Comparison of ENCODE assay signal across 9 cellular contexts in the genomic region with DNA sequence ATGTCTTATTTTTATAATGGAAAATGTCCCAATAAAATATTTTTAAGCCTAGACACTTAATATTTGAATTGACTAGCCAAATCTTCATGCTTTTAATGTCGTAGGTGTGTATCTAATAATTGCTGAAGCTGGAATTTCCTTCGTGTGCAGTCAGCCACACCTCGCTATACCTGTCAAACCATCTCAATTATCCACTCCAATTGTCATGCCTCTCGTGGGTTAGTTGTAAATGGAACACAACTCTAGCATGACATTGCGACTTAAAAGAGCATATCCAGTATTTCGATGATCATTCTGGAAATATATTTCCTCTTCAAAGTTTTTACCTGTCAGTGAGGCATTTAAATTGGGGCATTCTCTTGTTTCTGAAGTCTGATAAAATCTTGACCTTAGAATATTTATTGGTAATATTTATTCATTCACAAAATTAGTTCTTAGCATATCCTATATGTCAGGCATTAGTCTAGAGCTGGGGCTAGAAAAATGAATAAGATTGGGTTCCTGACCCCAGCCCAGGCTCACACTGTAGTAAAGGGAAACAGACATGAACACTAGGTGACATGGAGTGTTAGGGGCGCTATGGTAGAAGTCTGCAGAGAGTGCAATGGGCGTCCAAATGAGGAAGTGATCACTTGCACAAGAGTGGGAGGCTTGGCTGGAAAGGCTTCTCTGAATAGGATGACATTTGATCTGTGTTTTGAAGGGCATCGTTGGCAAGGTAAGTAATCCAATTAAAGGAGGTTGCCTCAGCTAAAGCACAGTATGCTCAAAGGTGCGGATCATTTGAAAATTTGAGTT. TPM values are rescaled to one million over a fixed set of nuclear protein-coding genes. Genes with fewer than 3 reads are reported as not detected.
DNase-seq lines count a peak whose midpoint lies in the region; ATAC-seq and TF ChIP-seq lines count a peak whose summit lies in the region.
"Had no signal": no experiment of that assay in that cellular context is flagged by ENCODE, and none has a peak within 500 bp of the region (broad histone marks: within the 10 kb centered on the region; RNA-seq: fewer than 3 reads in every experiment).

No MANE protein-coding gene starts in this region.

- intact Hi-C loops in uterus (cut with DNase I; ENCODE audit: low total_unique reads), result no loop called here

- no peak for TF ChIP-seq POLR2A in uterus (IDR thresholded peaks at IDR 0.05)

- H4K20me1 ChIP-seq in hepatocyte (ENCODE audit: insufficient read depth, poor library complexity, severe bottlenecking), result no peaks in the 10 kb centered on the region

- no peak overlapping the region for H2AFZ ChIP-seq in hepatocyte

- TF ChIP-seq CTCF in GM10266 (IDR thresholded peaks at IDR 0.05; ENCODE audit: control insufficient read depth, insufficient read depth, low read depth, missing control alignments) (no peak), hepatocyte (IDR thresholded peaks at IDR 0.05; ENCODE audit: poor library complexity) (no peak), uterus (IDR thresholded peaks at IDR 0.05) (no peak)

- no peak overlapping the region for H3K27ac ChIP-seq in hepatocyte
- H3K27ac ChIP-seq in uterus, result no peak overlapping the region
- no peak overlapping the region for H3K27ac ChIP-seq in SJCRH30

- no peaks in the 10 kb centered on the region for H3K79me2 ChIP-seq in hepatocyte

- in situ Hi-C loops in KBM-7 (cut with MboI; ENCODE audit: low pct_unique_long_range_greater_than_20kb, low sequenced_read_pairs), result no loop called here

- H3K4me1 ChIP-seq in hepatocyte (ENCODE audit: insufficient read depth), result no peaks in the 10 kb centered on the region
- H3K4me1 ChIP-seq in uterus, result no peaks in the 10 kb centered on the region
- no peaks in the 10 kb centered on the region for H3K4me1 ChIP-seq in SJCRH30

- 86% methylated on average over 10 of the region's 10 CpGs for WGBS in hepatocyte (ENCODE audit: low lambda C conversion rate, missing lambda C conversion rate)

- no peaks in the 10 kb centered on the region for H3K9me2 ChIP-seq in hepatocyte (replicated peaks; ENCODE audit: insufficient read depth)

- H3K9me3 ChIP-seq in hepatocyte (ENCODE audit: low read depth), result no peaks in the 10 kb centered on the region
- H3K9me3 ChIP-seq in uterus, result no peaks in the 10 kb centered on the region
- H3K9me3 ChIP-seq in SJCRH30 (replicated peaks), result no peaks in the 10 kb centered on the region

- no peak overlapping the region for H3K4me2 ChIP-seq in hepatocyte

- ATAC-seq in GM21447 (IDR thresholded peaks at IDR 0.05; ENCODE audit: unreplicated experiment), result peak; percentile 80

- H3K27me3 ChIP-seq in hepatocyte, result no peaks in the 10 kb centered on the region
- no peaks in the 10 kb centered on the region for H3K27me3 ChIP-seq in uterus
- no peaks in the 10 kb centered on the region for H3K27me3 ChIP-seq in SJCRH30

- H3K36me3 ChIP-seq in hepatocyte (replicated peaks; ENCODE audit: insufficient read depth, low read depth), result no peaks in the 10 kb centered on the region
- no peaks in the 10 kb centered on the region for H3K36me3 ChIP-seq in uterus
- H3K36me3 ChIP-seq in SJCRH30, result no peaks in the 10 kb centered on the region

- DNase-seq in GM10266 (ENCODE audit: extremely low spot score) (peak; percentile 19), KBM-7 (peak; percentile 83), SKM-1 treated with dmso at 0.1 percent for 144 hours (lab: John Stamatoyannopoulos, UW; ENCODE audit: unreplicated experiment) (peak; percentile 83), hepatocyte (ENCODE audit: low spot score) (no peak), uterus (no peak), DMS114 treated with DMSO at 0.1 percent for 48 hours (lab: John Stamatoyannopoulos, UW; ENCODE audit: unreplicated experiment) (no peak), SJCRH30 (no peak)
- DNase-seq: activated CD4-positive, alpha-beta T cell treated with anti-CD3 and anti-CD28 coated beads for 1 hour had no signal

- no peak overlapping the region for H3K4me3 ChIP-seq in hepatocyte
- no peak overlapping the region for H3K4me3 ChIP-seq in uterus
- no peak overlapping the region for H3K4me3 ChIP-seq in SJCRH30

RNA-seq across cellular contexts. Expression of a gene that starts 11.0 kb away (rescaled TPM):
- total RNA-seq in hepatocyte, result 0.08 and 0.20 TPM in 2 replicates
- 0.38 TPM in 1 of 2 replicates, not detected in the other for polyA plus RNA-seq in hepatocyte
- total RNA-seq in uterus, result 1 to 10 TPM in 2 of 4 donors, under 1 TPM in 1, not detected in 1; 0.52 to 3.9 (median 2.8) TPM
- 0.23 and 0.45 TPM in 2 replicates for total RNA-seq in SJCRH30 (2014; rRNA removed; shearing (Covaris generic))

RNA-seq across cellular contexts. Expression of a gene that starts 52.2 kb away (rescaled TPM):
- total RNA-seq in hepatocyte (1.3 and 2.5 TPM in 2 replicates), uterus (1 to 10 TPM in 2 of 4 donors, not detected in 2; 7.0 to 8.6 TPM)
- polyA plus RNA-seq in hepatocyte, result 0.64 TPM in 2 replicates
- total RNA-seq in SJCRH30 (2014; rRNA removed; shearing (Covaris generic)), result 0.79 and 2.2 TPM in 2 replicates

Comparison
In these comparisons a context has a peak if more than half of its experiments do, and no peak if none do; other contexts are left out.
1. DNase-seq: peak in GM10266 (single experiment), KBM-7 (single experiment) and SKM-1 treated with dmso at 0.1 percent for 144 hours (single experiment); none in hepatocyte (single experiment), uterus (0 of 2), DMS114 treated with DMSO at 0.1 percent for 48 hours (single experiment) and SJCRH30 (0 of 2).